Comparison of ENCODE assay signal across 35 cellular contexts in genomic region chr20:23649830-23650417, GRCh38. TPM values are rescaled to one million over a fixed set of nuclear protein-coding genes. Genes with fewer than 3 reads are reported as not detected.
"Had no signal": no experiment of that assay in that cellular context is flagged by ENCODE, and none has a peak within 500 bp of the region (broad histone marks: within the 10 kb centered on the region; RNA-seq: fewer than 3 reads in every experiment).

No MANE protein-coding gene starts in this region.

- H3K79me2 ChIP-seq: parathyroid adenoma had no signal

- H3K4me2 ChIP-seq: neural progenitor cell, smooth muscle cell had no signal

- H3K9me3 Mint-ChIP-seq: natural killer cell; nephron; neural progenitor cell; stimulated activated memory B cell treated with anti-CD40 and anti-IgM and Interleukin-4, amounts not matched to agents 10 μg/mL and 1 μg/mL and 100 μg/mL, for 72 hours; stimulated activated naive CD8-positive, alpha-beta T cell treated with anti-CD3 and anti-CD28 coated beads, Interleukin-15, amount 100 ng/mL, for 72 hours; type B pancreatic cell had no signal

- H3K4me1 Mint-ChIP-seq: natural killer cell; nephron; stimulated activated memory B cell treated with anti-CD40 and anti-IgM and Interleukin-4, amounts not matched to agents 10 μg/mL and 1 μg/mL and 100 μg/mL, for 72 hours; stimulated activated naive CD8-positive, alpha-beta T cell treated with anti-CD3 and anti-CD28 coated beads, Interleukin-15, amount 100 ng/mL, for 72 hours had no signal

- DNase-seq: natural killer cell; occipital lobe; ovary; posterior cingulate gyrus; psoas muscle; right cardiac atrium; spleen; stimulated activated CD4-positive, alpha-beta T cell treated with anti-CD3 and anti-CD28 coated beads, Interleukin-12 subunit alpha, Interleukin-12 subunit beta, amount 100 ng/mL, for 4 hours; stimulated activated CD4-positive, alpha-beta T cell treated with anti-CD3 and anti-CD28 coated beads, Interleukin-1b, Interleukin-23, amount 100 ng/mL, for 48 hours; stimulated activated CD4-positive, alpha-beta T cell treated with anti-CD3 and anti-CD28 coated beads, Interleukin-4, amount 100 ng/mL, for 1 hour; stimulated activated CD4-positive, alpha-beta T cell treated with anti-CD3 and anti-CD28 coated beads, Interleukin-4, amount 100 ng/mL, for 4 hours; stimulated activated CD8-positive, alpha-beta memory T cell treated with anti-CD3 and anti-CD28 coated beads, Interleukin-4, amount 100 ng/mL, for 48 hours; stimulated activated naive CD4-positive, alpha-beta T cell; stimulated activated naive CD8-positive, alpha-beta T cell treated with anti-CD3 and anti-CD28 coated beads, Interleukin-15, amount 100 ng/mL, for 72 hours; stimulated activated naive CD8-positive, alpha-beta T cell treated with anti-CD3 and anti-CD28 coated beads, Interleukin-15, Interleukin-2, amounts not matched to agents 100 U/mL and 50 U/mL, for 24 hours; substantia nigra; testis; tibial artery; transverse colon; upper lobe of right lung; uterus had no signal

- H2AFZ ChIP-seq: neural progenitor cell, parathyroid adenoma had no signal

- H3K4me1 ChIP-seq: neural progenitor cell, parathyroid adenoma, psoas muscle, uterus had no signal

- H3K9me3 ChIP-seq: ovary, psoas muscle, spleen, suprapubic skin, testis, tibial artery, transverse colon, upper lobe of right lung, uterus had no signal

- H3K27ac ChIP-seq: neural progenitor cell, ovary, parathyroid adenoma, psoas muscle, skin epidermis, spleen, suprapubic skin, testis, tibial artery, transverse colon, upper lobe of right lung, uterus had no signal

- H3K9ac ChIP-seq: neural progenitor cell, parathyroid adenoma had no signal

- H3K4me3 Mint-ChIP-seq: natural killer cell; nephron; neural progenitor cell; stimulated activated memory B cell treated with anti-CD40 and anti-IgM and Interleukin-4, amounts not matched to agents 10 μg/mL and 1 μg/mL and 100 μg/mL, for 72 hours; stimulated activated naive CD8-positive, alpha-beta T cell treated with anti-CD3 and anti-CD28 coated beads, Interleukin-15, amount 100 ng/mL, for 72 hours; type B pancreatic cell had no signal

- H3K27ac Mint-ChIP-seq: natural killer cell; nephron; neural progenitor cell; progenitor cell of endocrine pancreas; stimulated activated memory B cell treated with anti-CD40 and anti-IgM and Interleukin-4, amounts not matched to agents 10 μg/mL and 1 μg/mL and 100 μg/mL, for 72 hours; stimulated activated naive CD8-positive, alpha-beta T cell treated with anti-CD3 and anti-CD28 coated beads, Interleukin-15, amount 100 ng/mL, for 72 hours; type B pancreatic cell had no signal

- ATAC-seq: natural killer cell; psoas muscle; right cardiac atrium; sciatic nerve; stimulated activated memory B cell treated with anti-CD40 and anti-IgM and Interleukin-4, amounts not matched to agents 10 μg/mL and 1 μg/mL and 100 μg/mL, for 72 hours; stimulated activated naive CD8-positive, alpha-beta T cell treated with anti-CD3 and anti-CD28 coated beads, Interleukin-15, amount 100 ng/mL, for 72 hours; stimulated activated naive CD8-positive, alpha-beta T cell treated with anti-CD3 and anti-CD28 coated beads, Interleukin-15, Interleukin-2, amounts not matched to agents 100 U/mL and 50 U/mL, for 24 hours; upper lobe of right lung had no signal

- H3K4me3 ChIP-seq: neural progenitor cell, ovary, psoas muscle, skin epidermis, smooth muscle cell, spleen, suprapubic skin, testis, tibial artery, transverse colon, upper lobe of right lung, uterus had no signal

- H3K36me3 Mint-ChIP-seq: natural killer cell; neural progenitor cell; stimulated activated memory B cell treated with anti-CD40 and anti-IgM and Interleukin-4, amounts not matched to agents 10 μg/mL and 1 μg/mL and 100 μg/mL, for 72 hours; type B pancreatic cell had no signal

- H3K27me3 Mint-ChIP-seq: type B pancreatic cell had no signal

- H3K27me3 ChIP-seq: neural progenitor cell, ovary, spleen, suprapubic skin, testis, tibial artery, transverse colon, upper lobe of right lung, uterus had no signal

- H3K36me3 ChIP-seq: neural progenitor cell, ovary, spleen, suprapubic skin, tibial artery, transverse colon, upper lobe of right lung, uterus had no signal

RNA-seq across cellular contexts. Expression of gene CST4, which starts 38.9 kb away (rescaled TPM):
- total RNA-seq: natural killer cell, occipital lobe, osteoblast, ovary, progenitor cell of endocrine pancreas, psoas muscle, renal cortical epithelial cell, right cardiac atrium, sciatic nerve, smooth muscle cell, spleen, suprapubic skin, testis, transverse colon, upper lobe of right lung, urinary bladder, uterus had no signal
- polyA plus RNA-seq: neural cell, ovary, psoas muscle, right cardiac atrium, smooth muscle cell, spleen, urinary bladder had no signal

RNA-seq across cellular contexts. Expression of gene CST9, which starts 44.2 kb away (rescaled TPM):
- total RNA-seq: natural killer cell, occipital lobe, osteoblast, ovary, progenitor cell of endocrine pancreas, psoas muscle, renal cortical epithelial cell, right cardiac atrium, sciatic nerve, smooth muscle cell, spleen, suprapubic skin, transverse colon, upper lobe of right lung, urinary bladder, uterus had no signal
- polyA plus RNA-seq: neural cell, ovary, psoas muscle, right cardiac atrium, smooth muscle cell, spleen, urinary bladder had no signal
